Comparison of ENCODE assay signal across 8 cellular contexts in genomic region chr16:2475413-2476344, GRCh38. TPM values are rescaled to one million over a fixed set of nuclear protein-coding genes. Genes with fewer than 3 reads are reported as not detected.
DNase-seq lines count a peak whose midpoint lies in the region; ATAC-seq, FAIRE-seq and TF ChIP-seq lines count a peak whose summit lies in the region.

No MANE protein-coding gene starts in this region.

- H3F3A ChIP-seq in neural cell (ENCODE audit: insufficient read depth, low read length, poor library complexity, severe bottlenecking): no peaks in the 10 kb centered on the region

- no peak overlapping the region for H2BK15ac ChIP-seq in H1 (ENCODE audit: low read length)

- H4K20me1 ChIP-seq in H1 (replicated peaks in 1 of 2; ENCODE audit: control insufficient read depth in 1 of 2, insufficient read depth in 2 of 2, low read length in 2 of 2) (peaks cover 7 to 21% of the 10 kb centered on the region in 2 experiments), neural cell (ENCODE audit: insufficient read depth) (no peaks in the 10 kb centered on the region)

- no peak overlapping the region for H3K14ac ChIP-seq in H1 (ENCODE audit: insufficient read length)

- no peak overlapping the region for H2BK120ac ChIP-seq in H1 (replicated peaks; ENCODE audit: low read depth, low read length)

- H4K91ac ChIP-seq in H1 (replicated peaks; ENCODE audit: insufficient read length, low read length): no peak overlapping the region

- TF ChIP-seq POLR2A in H1 (IDR thresholded peaks at IDR 0.05; ENCODE audit: control extremely low read depth in 1 of 2, low read depth in 2 of 2, low read length in 2 of 2): no peak

- H3K36me3 ChIP-seq in ES-I3 (ENCODE audit: insufficient read depth, low read length) (no peaks in the 10 kb centered on the region), H1 (ENCODE audit: control insufficient read depth in 2 of 4, insufficient read depth in 4 of 4, low read length in 3 of 4) (no peaks in the 10 kb centered on the region), neural cell (ENCODE audit: insufficient read depth, low read length) (no peaks in the 10 kb centered on the region)

- no peaks in the 10 kb centered on the region for H3K9me2 ChIP-seq in neural cell (ENCODE audit: insufficient read depth, low read length)

- no peak for TF ChIP-seq EP300 in H1 (IDR thresholded peaks at IDR 0.05; ENCODE audit: borderline replicate concordance in 1 of 2, low read depth in 2 of 2, low read length in 2 of 2)
- no peak for TF ChIP-seq EP300 in neural cell (conservative IDR thresholded peaks at IDR 0.05; ENCODE audit: poor library complexity, severe bottlenecking)

- H3K9me3 ChIP-seq in ES-I3 (ENCODE audit: control insufficient read depth, insufficient read depth, low read length): no peaks in the 10 kb centered on the region
- H3K9me3 ChIP-seq in H1 (ENCODE audit: insufficient read depth in 2 of 2, low read depth in 1 of 2, low read length in 1 of 2): no peaks in the 10 kb centered on the region
- H3K9me3 ChIP-seq in neural cell (ENCODE audit: low read length): no peaks in the 10 kb centered on the region

- H2AFZ ChIP-seq in H1 (ENCODE audit: low read length) (no peak overlapping the region), neural cell (ENCODE audit: low read depth, low read length) (no peak overlapping the region)

- H3K23ac ChIP-seq in H1 (ENCODE audit: insufficient read length): no peak overlapping the region

- H3K79me1 ChIP-seq in H1 (ENCODE audit: low read depth, low read length): peaks cover 14% of the 10 kb centered on the region; the same call in 1 of the 2 replicates

- H4K5ac ChIP-seq in H1 (ENCODE audit: insufficient read length, low read depth, low read length): no peak overlapping the region

- ATAC-seq in HG02981 (IDR thresholded peaks at IDR 0.05; ENCODE audit: unreplicated experiment) (peak; percentile 17), HG02571 (IDR thresholded peaks at IDR 0.05; ENCODE audit: unreplicated experiment) (no peak), GM19035 (IDR thresholded peaks at IDR 0.05; ENCODE audit: unreplicated experiment) (no peak)

- FAIRE-seq in H1 (lab: Jason Lieb, UNC): no peak

- H2AK5ac ChIP-seq in H1 (ENCODE audit: low read depth, low read length): no peak overlapping the region

- TF ChIP-seq RAD21 in H1 (IDR thresholded peaks at IDR 0.05 in 1 of 2, conservative IDR thresholded peaks at IDR 0.05 in 1 of 2; ENCODE audit: low read depth in 2 of 2, low read length in 2 of 2) (0 out of 4 replicates have a peak, but pooled peaks of 1 of the 2 experiments have one; percentile 2), neural cell (conservative IDR thresholded peaks at IDR 0.05) (no peak)

- H3K27me3 ChIP-seq in H1 (replicated peaks in 1 of 4; ENCODE audit: control insufficient read depth in 3 of 4, extremely low read depth in 1 of 4, insufficient read depth in 3 of 4, low read length in 3 of 4): peaks cover 20 to 47% (median 36%) of the 10 kb centered on the region in 4 experiments
- no peaks in the 10 kb centered on the region for H3K27me3 ChIP-seq in neural cell (ENCODE audit: insufficient read depth, low read depth, low read length)

- peaks cover 0 to 2% of the 10 kb centered on the region in 2 experiments; a peak in 1 of 4 replicates for H3K79me2 ChIP-seq in H1 (ENCODE audit: control insufficient read depth in 1 of 2, insufficient read depth in 2 of 2, low read length in 2 of 2)
- H3K79me2 ChIP-seq in neural cell (replicated peaks; ENCODE audit: insufficient read depth, low read length): peaks cover 8% of the 10 kb centered on the region

- peaks cover 20% of the 10 kb centered on the region; the same call in 1 of the 2 replicates for H3K23me2 ChIP-seq in H1 (ENCODE audit: low read depth, low read length)

- no peak overlapping the region for H2BK12ac ChIP-seq in H1 (ENCODE audit: low read depth, low read length)

- no peak overlapping the region for H2BK5ac ChIP-seq in H1 (ENCODE audit: low read depth, low read length)

- peak overlapping the region; percentile 61 to 93 (median 72) for H3K4me3 ChIP-seq in H1 (ENCODE audit: extremely low read depth in 1 of 4, insufficient read depth in 2 of 4, low read depth in 3 of 4, low read length in 4 of 4)
- peak overlapping the region; percentile 94 for H3K4me3 ChIP-seq in neural cell (ENCODE audit: low read length)

- H4K8ac ChIP-seq in H1 (ENCODE audit: extremely low read depth, insufficient read depth, low read length): no peak overlapping the region; the same call in 1 of the 2 replicates

- CTCF ChIA-PET in H1 (lab: Charles Lee; ENCODE audit: partially characterized antibody): interaction anchor here (0.8 to 1.7 kb wide), 5 partner anchors 11 to 197 kb away, joined by 3 to 6 read pairs (median 5); no protein-coding TSS in a partner anchor

- no peak overlapping the region for H2BK20ac ChIP-seq in H1 (ENCODE audit: low read length)

- H3K56ac ChIP-seq in H1 (replicated peaks; ENCODE audit: insufficient read length, low read depth, low read length): no peak overlapping the region

- no peak overlapping the region; the same call in 1 of the 2 replicates for H3K18ac ChIP-seq in H1 (ENCODE audit: extremely low read depth, low read length)

- POLR2A ChIA-PET in H1 (lab: Charles Lee; ENCODE audit: partially characterized antibody): interaction anchor here (0.8 to 3.5 kb wide), 7 partner anchors 16 to 276 kb away, joined by 3 to 20 read pairs (median 4); partner anchors contain the start of genes CEMP1 and TEDC2

- no peak for TF ChIP-seq CTCF in VCaP (conservative IDR thresholded peaks at IDR 0.05)
- no peak for TF ChIP-seq CTCF in H1 (IDR thresholded peaks at IDR 0.05; ENCODE audit: control extremely low read depth in 1 of 3, insufficient read depth in 1 of 3, low read depth in 1 of 3, low read length in 3 of 3)
- TF ChIP-seq CTCF in neural cell (IDR thresholded peaks at IDR 0.05; ENCODE audit: poor library complexity, severe bottlenecking): no peak

- peaks cover 1% of the 10 kb centered on the region for H3K4me1 ChIP-seq in ES-I3 (ENCODE audit: insufficient read depth, low read length)
- peaks cover 0 to 25% (median 10%) of the 10 kb centered on the region in 4 experiments; a peak in 6 of 7 replicates for H3K4me1 ChIP-seq in H1 (replicated peaks in 1 of 4; ENCODE audit: control insufficient read depth in 3 of 4, insufficient read depth in 4 of 4, low read length in 3 of 4)

- 20% methylated on average over 37 of the region's 55 CpGs; no CpG with 5 or more reads in 1 of the 2 experiments for WGBS in H1 (ENCODE audit: extremely low coverage in 1 of 2, insufficient coverage in 1 of 2, insufficient read length in 1 of 2, insufficient replicate concordance in 2 of 2, low coverage in 1 of 2, low lambda C conversion rate in 2 of 2, missing lambda C conversion rate in 1 of 2), 2 experiments

- H3K4ac ChIP-seq in H1 (replicated peaks; ENCODE audit: insufficient read length, low read depth, low read length): no peak overlapping the region

- DNase-seq in H1 (ENCODE audit: low read depth in 1 of 2, low spot score in 2 of 2) (peak in 1 of 2 experiments; percentile 75), NCI-H128 (lab: John Stamatoyannopoulos, UW; ENCODE audit: unreplicated experiment) (no peak)

- H3K4me2 ChIP-seq in H1 (ENCODE audit: insufficient read depth in 1 of 2, low read depth in 2 of 2, low read length in 2 of 2): peak overlapping the region; percentile 73 to 83
- H3K4me2 ChIP-seq in neural cell (ENCODE audit: low read length): peak overlapping the region; percentile 89

- H3K27ac ChIP-seq in VCaP (peak overlapping the region; percentile 81), H1 (ENCODE audit: low read depth, low read length) (no peak overlapping the region), neural cell (ENCODE audit: low read length) (no peak overlapping the region)

- H3K9ac ChIP-seq in ES-I3 (ENCODE audit: low read depth, low read length) (peak overlapping the region; percentile 68), H1 (replicated peaks in 1 of 4; ENCODE audit: extremely low read depth in 1 of 4, low read depth in 3 of 4, low read length in 3 of 4) (peak overlapping the region in 1 of 4 experiments; percentile 6; a peak in 1 of 7 replicates), neural cell (ENCODE audit: low read length) (peak overlapping the region; percentile 73)

RNA-seq across cellular contexts. Expression of gene TBC1D24, which starts 0.8 kb away (rescaled TPM):
- total RNA-seq in H1 (2021; fragmentation: NEBNext Ultra II Directional; extraction: Animal tissue kit (Norgen Biotek cat#: 25700)): 18.6 and 21.5 TPM in 2 replicates
- polyA plus RNA-seq in H1 (2011; rRNA removed): 8.7 and 13.3 TPM in 2 replicates
- polyA plus RNA-seq in H1 (2011; cell fraction: cytosol; rRNA removed): 9.4 TPM
- 22.2 TPM for polyA plus RNA-seq in H1 (2011; cell fraction: nucleus; rRNA removed)
- polyA plus RNA-seq in H1 (2012, experiment 1 of 2): 7.7 to 10.3 TPM (median 9.2 TPM) in 4 replicates
- 4.2 TPM for polyA plus RNA-seq in H1 (2012, experiment 2 of 2)
- 7.5 TPM for polyA plus RNA-seq in H1 (2013, experiment 1 of 2)
- 7.0 TPM for polyA plus RNA-seq in H1 (2013, experiment 2 of 2)
- polyA minus RNA-seq in H1 (2011; rRNA and poly(A)+ RNA removed): 13.1 and 14.6 TPM in 2 replicates
- 15.0 TPM for polyA minus RNA-seq in H1 (2011; cell fraction: cytosol; rRNA and poly(A)+ RNA removed)
- 13.0 TPM for polyA minus RNA-seq in H1 (2011; cell fraction: nucleus; rRNA and poly(A)+ RNA removed)
- 27.1 and 30.1 TPM in 2 replicates for polyA plus RNA-seq in neural cell
- 43.1 and 46.7 TPM in 2 replicates for polyA minus RNA-seq in neural cell

RNA-seq across cellular contexts. Expression of gene NTN3, which starts 4.6 kb away (rescaled TPM):
- 0.34 and 0.52 TPM in 2 replicates for total RNA-seq in H1 (2021; fragmentation: NEBNext Ultra II Directional; extraction: Animal tissue kit (Norgen Biotek cat#: 25700))
- polyA plus RNA-seq in H1 (2011; rRNA removed) (0.30 and 0.74 TPM in 2 replicates), neural cell (1.2 and 2.4 TPM in 2 replicates)
- polyA plus RNA-seq in H1 (2011; cell fraction: cytosol; rRNA removed): 0.32 TPM
- 2.5 TPM for polyA plus RNA-seq in H1 (2011; cell fraction: nucleus; rRNA removed)
- polyA plus RNA-seq in H1 (2012, experiment 1 of 2): 0.08 to 0.20 TPM (median 0.08 TPM) in 3 of 4 replicates, not detected in the other
- polyA plus RNA-seq in H1 (2012, experiment 2 of 2): 0.10 TPM
- polyA plus RNA-seq in H1 (2013, experiment 1 of 2): 0.10 TPM
- polyA plus RNA-seq in H1 (2013, experiment 2 of 2): 0.15 TPM
- polyA minus RNA-seq in H1 (2011; rRNA and poly(A)+ RNA removed): 0.13 and 0.46 TPM in 2 replicates
- polyA minus RNA-seq in H1 (2011; cell fraction: cytosol; rRNA and poly(A)+ RNA removed): 1.1 TPM
- 4.2 TPM for polyA minus RNA-seq in H1 (2011; cell fraction: nucleus; rRNA and poly(A)+ RNA removed)
- 4.3 and 5.1 TPM in 2 replicates for polyA minus RNA-seq in neural cell

RNA-seq across cellular contexts. Expression of gene TEDC2, which starts 15.8 kb away (rescaled TPM):
- 54.2 and 54.6 TPM in 2 replicates for total RNA-seq in H1 (2021; fragmentation: NEBNext Ultra II Directional; extraction: Animal tissue kit (Norgen Biotek cat#: 25700))
- 55.6 and 71.2 TPM in 2 replicates for polyA plus RNA-seq in H1 (2011; rRNA removed)
- 57.9 TPM for polyA plus RNA-seq in H1 (2011; cell fraction: cytosol; rRNA removed)
- 227 TPM for polyA plus RNA-seq in H1 (2011; cell fraction: nucleus; rRNA removed)
- 41.6 to 54.3 TPM (median 48.8 TPM) in 4 replicates for polyA plus RNA-seq in H1 (2012, experiment 1 of 2)
- polyA plus RNA-seq in H1 (2012, experiment 2 of 2): 45.5 TPM
- 32.6 TPM for polyA plus RNA-seq in H1 (2013, experiment 1 of 2)
- polyA plus RNA-seq in H1 (2013, experiment 2 of 2): 32.0 TPM
- polyA minus RNA-seq in H1 (2011; rRNA and poly(A)+ RNA removed): 17.1 and 20.1 TPM in 2 replicates
- 27.2 TPM for polyA minus RNA-seq in H1 (2011; cell fraction: cytosol; rRNA and poly(A)+ RNA removed)
- polyA minus RNA-seq in H1 (2011; cell fraction: nucleus; rRNA and poly(A)+ RNA removed): 66.0 TPM
- polyA plus RNA-seq in neural cell: 27.6 and 31.5 TPM in 2 replicates
- polyA minus RNA-seq in neural cell: 6.4 and 9.3 TPM in 2 replicates

RNA-seq across cellular contexts. Expression of gene ATP6V0C, which starts 38.1 kb away (rescaled TPM):
- 176 and 199 TPM in 2 replicates for total RNA-seq in H1 (2021; fragmentation: NEBNext Ultra II Directional; extraction: Animal tissue kit (Norgen Biotek cat#: 25700))
- polyA plus RNA-seq in H1 (2011; rRNA removed) (125 and 218 TPM in 2 replicates), neural cell (89.7 and 100 TPM in 2 replicates)
- polyA plus RNA-seq in H1 (2011; cell fraction: cytosol; rRNA removed): 35.7 TPM
- 80.2 TPM for polyA plus RNA-seq in H1 (2011; cell fraction: nucleus; rRNA removed)
- polyA plus RNA-seq in H1 (2012, experiment 1 of 2): 161 to 288 TPM (median 238 TPM) in 4 replicates
- polyA plus RNA-seq in H1 (2012, experiment 2 of 2): 371 TPM
- polyA plus RNA-seq in H1 (2013, experiment 1 of 2): 359 TPM
- 478 TPM for polyA plus RNA-seq in H1 (2013, experiment 2 of 2)
- 15.2 and 20.3 TPM in 2 replicates for polyA minus RNA-seq in H1 (2011; rRNA and poly(A)+ RNA removed)
- polyA minus RNA-seq in H1 (2011; cell fraction: cytosol; rRNA and poly(A)+ RNA removed): 225 TPM
- polyA minus RNA-seq in H1 (2011; cell fraction: nucleus; rRNA and poly(A)+ RNA removed): 36.2 TPM
- polyA minus RNA-seq in neural cell: 42.8 and 46.3 TPM in 2 replicates

RNA-seq across cellular contexts. Expression of gene AMDHD2, which starts 44.5 kb away (rescaled TPM):
- 43.0 and 45.0 TPM in 2 replicates for total RNA-seq in H1 (2021; fragmentation: NEBNext Ultra II Directional; extraction: Animal tissue kit (Norgen Biotek cat#: 25700))
- 54.6 and 77.1 TPM in 2 replicates for polyA plus RNA-seq in H1 (2011; rRNA removed)
- polyA plus RNA-seq in H1 (2011; cell fraction: cytosol; rRNA removed): 63.4 TPM
- 345 TPM for polyA plus RNA-seq in H1 (2011; cell fraction: nucleus; rRNA removed)
- polyA plus RNA-seq in H1 (2012, experiment 1 of 2): 36.6 to 63.3 TPM (median 57.3 TPM) in 4 replicates
- polyA plus RNA-seq in H1 (2012, experiment 2 of 2): 26.8 TPM
- 19.9 TPM for polyA plus RNA-seq in H1 (2013, experiment 1 of 2)
- 18.3 TPM for polyA plus RNA-seq in H1 (2013, experiment 2 of 2)
- 15.9 and 28.8 TPM in 2 replicates for polyA minus RNA-seq in H1 (2011; rRNA and poly(A)+ RNA removed)
- 36.0 TPM for polyA minus RNA-seq in H1 (2011; cell fraction: cytosol; rRNA and poly(A)+ RNA removed)
- 89.1 TPM for polyA minus RNA-seq in H1 (2011; cell fraction: nucleus; rRNA and poly(A)+ RNA removed)
- 50.0 and 80.3 TPM in 2 replicates for polyA plus RNA-seq in neural cell
- 17.0 and 19.5 TPM in 2 replicates for polyA minus RNA-seq in neural cell
